ENCODE assay signal across 8 cellular contexts in genomic region chr9:100322954-100323536, GRCh38. TPM values are rescaled to one million over a fixed set of nuclear protein-coding genes. Genes with fewer than 3 reads are reported as not detected.
DNase-seq lines count a peak whose midpoint lies in the region; ATAC-seq and TF ChIP-seq lines count a peak whose summit lies in the region.

No MANE protein-coding gene starts in this region.

- no peak overlapping the region for H2AFZ ChIP-seq in PC-3 (ENCODE audit: low read length)

- POLR2A ChIA-PET in PC-3 (lab: Charles Lee; ENCODE audit: unreplicated experiment): interaction anchor here (0.7 kb wide), 1 partner anchor 20 kb away, joined by 6 read pairs; no protein-coding TSS in a partner anchor

- H3K36me3 ChIP-seq in PC-3 (ENCODE audit: low read depth, low read length): peaks cover 22% of the 10 kb centered on the region

- no TSS peak for BruUV-seq in PC-3 (replicated peaks; lab: Mats Ljungman, UMichigan)

- H3K36me3 Mint-ChIP-seq in memory B cell: peaks cover 19% of the 10 kb centered on the region

- H3K27ac Mint-ChIP-seq in memory B cell: no peak overlapping the region

- H3K9me2 ChIP-seq in PC-3 (replicated peaks; ENCODE audit: low read length): no peaks in the 10 kb centered on the region

- H3K4me2 ChIP-seq in PC-3 (ENCODE audit: low read length): no peak overlapping the region

- H3K4me1 ChIP-seq in PC-3 (ENCODE audit: insufficient read depth, low read length): peaks cover under 1% of the 10 kb centered on the region

- no peaks in the 10 kb centered on the region for H3K9me3 Mint-ChIP-seq in memory B cell

- H3K79me2 ChIP-seq in PC-3 (ENCODE audit: low read length): no peaks in the 10 kb centered on the region; the same call in 1 of the 2 replicates

- H3K9me3 ChIP-seq in PC-3 (ENCODE audit: low read length): no peaks in the 10 kb centered on the region

- peaks cover 5% of the 10 kb centered on the region for H3K4me1 Mint-ChIP-seq in memory B cell

- peak; percentile 72 for TF ChIP-seq CTCF in PC-3 (conservative IDR thresholded peaks at IDR 0.05; ENCODE audit: low read depth, low read length)
- peak; percentile 75 for TF ChIP-seq CTCF in choroid plexus epithelial cell (conservative IDR thresholded peaks at IDR 0.05; ENCODE audit: low read depth, low read length)

- no peak overlapping the region for H3K27ac ChIP-seq in PC-3 (ENCODE audit: low read length)

- no peaks in the 10 kb centered on the region for H3K27me3 ChIP-seq in PC-3 (ENCODE audit: low read length)

- 0 out of 2 replicates have a peak, but pooled peaks cover 3% of the 10 kb centered on the region for H4K20me1 ChIP-seq in PC-3 (ENCODE audit: low read length)

- DNase-seq in SHP77 (lab: John Stamatoyannopoulos, UW): peak; percentile 4 to 16
- DNase-seq in SHP77 treated with DMSO at 0.1 percent for 48 hours (lab: John Stamatoyannopoulos, UW): no peak
- DNase-seq in PC-3: peak; percentile 44
- DNase-seq in choroid plexus epithelial cell (ENCODE audit: low read depth): peak; percentile 69
- peak; percentile 18 to 25 for DNase-seq in memory B cell (ENCODE audit: low spot score in 2 of 2)

- no peak overlapping the region for H3K9ac ChIP-seq in PC-3 (ENCODE audit: low read length)

- no peaks in the 10 kb centered on the region for H3F3A ChIP-seq in PC-3 (ENCODE audit: low read length, unreplicated experiment)

- no peaks in the 10 kb centered on the region for H3K27me3 Mint-ChIP-seq in memory B cell

- intact Hi-C loops in PC-3 (cut with micrococcal nuclease): loop anchor here (5.0 kb wide), 1 partner anchor 296 kb away; no protein-coding TSS in a partner anchor

- CTCF ChIA-PET in PC-3 (lab: Charles Lee): no interaction called here

- ATAC-seq in HG03354 (IDR thresholded peaks at IDR 0.05; ENCODE audit: poor library complexity, severe bottlenecking, unreplicated experiment) (peak; percentile 64), PC-3 (no peak), memory B cell (ENCODE audit: low read depth) (peak; percentile 41), HG02759 (IDR thresholded peaks at IDR 0.05; ENCODE audit: unreplicated experiment) (no peak), GM19452 (IDR thresholded peaks at IDR 0.05; ENCODE audit: unreplicated experiment) (no peak)

- H3K4me3 Mint-ChIP-seq in memory B cell: no peak overlapping the region

- H3K4me3 ChIP-seq in PC-3 (ENCODE audit: low read length) (no peak overlapping the region), choroid plexus epithelial cell (ENCODE audit: low read depth, low read length) (no peak overlapping the region)

RNA-seq across cellular contexts. Expression of gene TEX10, which starts 29.7 kb away (rescaled TPM):
- total RNA-seq in PC-3 (2014; rRNA removed): 19.4 and 22.1 TPM in 2 replicates

Comparison
In these comparisons a context has a peak if more than half of its experiments do, and no peak if none do; other contexts are left out.
1. ATAC-seq: peak in HG03354 (single experiment) and memory B cell (single experiment); none in PC-3 (single experiment), HG02759 (single experiment) and GM19452 (single experiment).